8 cellular contexts compared by ENCODE assay signal in genomic region chr16:2467301-2468141, GRCh38. TPM values are rescaled to one million over a fixed set of nuclear protein-coding genes. Genes with fewer than 3 reads are reported as not detected.
DNase-seq lines count a peak whose midpoint lies in the region; ATAC-seq and TF ChIP-seq lines count a peak whose summit lies in the region.

No MANE protein-coding gene starts in this region.

- peak overlapping the region; percentile 59; the same call in 1 of the 2 replicates for H3K4me3 ChIP-seq in GM12865 (ENCODE audit: low read depth, low read length)
- peak overlapping the region; percentile 71 for H3K4me3 ChIP-seq in osteoblast (ENCODE audit: insufficient read depth, low read length)

- H3K9me3 ChIP-seq in osteoblast (ENCODE audit: low read depth, low read length): no peaks in the 10 kb centered on the region

- H3K79me2 ChIP-seq in osteoblast (ENCODE audit: insufficient read depth, low read length): no peaks in the 10 kb centered on the region

- peaks cover 3% of the 10 kb centered on the region for H3K36me3 Mint-ChIP-seq in activated CD8-positive, alpha-beta T cell treated with anti-CD3 and anti-CD28 coated beads, Interleukin-2, amount 10 ng/mL, durations not matched to agents 7 days and 5 days (ENCODE audit: low read depth)

- H3K4me1 Mint-ChIP-seq in activated CD8-positive, alpha-beta T cell treated with anti-CD3 and anti-CD28 coated beads, Interleukin-2, amount 10 ng/mL, durations not matched to agents 7 days and 5 days (ENCODE audit: low read depth): peaks cover 4% of the 10 kb centered on the region

- H3K4me3 Mint-ChIP-seq in activated CD8-positive, alpha-beta T cell treated with anti-CD3 and anti-CD28 coated beads, Interleukin-2, amount 10 ng/mL, durations not matched to agents 7 days and 5 days: no peak overlapping the region

- H3K27ac ChIP-seq in osteoblast (ENCODE audit: low read depth, low read length): no peak overlapping the region

- H2AFZ ChIP-seq in osteoblast (ENCODE audit: low read length): no peak overlapping the region

- CTCF ChIA-PET in activated CD8-positive, alpha-beta T cell treated with anti-CD3 and anti-CD28 coated beads, Interleukin-2, amount 10 ng/mL, durations not matched to agents 7 days and 5 days (lab: Charles Lee): interaction anchor here (3.3 kb wide), 1 partner anchor 34 kb away, joined by 10 read pairs; no protein-coding TSS in a partner anchor

- H3K27me3 ChIP-seq in osteoblast (ENCODE audit: insufficient read depth, low read length): no peaks in the 10 kb centered on the region

- POLR2A ChIA-PET in activated CD8-positive, alpha-beta T cell treated with anti-CD3 and anti-CD28 coated beads, Interleukin-2, amount 10 ng/mL, durations not matched to agents 7 days and 5 days (lab: Charles Lee): no interaction called here

- ATAC-seq in activated CD8-positive, alpha-beta T cell treated with anti-CD3 and anti-CD28 coated beads, Interleukin-2, amount 10 ng/mL, durations not matched to agents 7 days and 5 days: peak; percentile 20
- ATAC-seq in GM18502 (IDR thresholded peaks at IDR 0.05; ENCODE audit: poor library complexity, unreplicated experiment) (no peak), GM21529 (IDR thresholded peaks at IDR 0.05; ENCODE audit: unreplicated experiment) (no peak)

- peaks cover 8% of the 10 kb centered on the region for H3K4me1 ChIP-seq in osteoblast (ENCODE audit: insufficient read depth, low read length)

- DNase-seq in 8988T (peak; percentile 70), GM12865 (ENCODE audit: low read depth) (peak; percentile 63), NCI-H187 (lab: John Stamatoyannopoulos, UW) (peak; percentile 72 to 84), glomerular visceral epithelial cell (ENCODE audit: extremely low spot score) (peak; percentile 61), osteoblast (ENCODE audit: insufficient read length, low spot score, missing footprints) (peak; percentile 100)
- no peak for DNase-seq in activated CD8-positive, alpha-beta T cell treated with anti-CD3 and anti-CD28 coated beads, Interleukin-2, amount 10 ng/mL, durations not matched to agents 7 days and 5 days

- no peak overlapping the region for H3K27ac Mint-ChIP-seq in activated CD8-positive, alpha-beta T cell treated with anti-CD3 and anti-CD28 coated beads, Interleukin-2, amount 10 ng/mL, durations not matched to agents 7 days and 5 days

- H3K9me3 Mint-ChIP-seq in activated CD8-positive, alpha-beta T cell treated with anti-CD3 and anti-CD28 coated beads, Interleukin-2, amount 10 ng/mL, durations not matched to agents 7 days and 5 days (ENCODE audit: insufficient read depth): no peaks in the 10 kb centered on the region

- peaks cover 3% of the 10 kb centered on the region for H4K20me1 ChIP-seq in osteoblast (ENCODE audit: insufficient read depth, low read length)

- no peaks in the 10 kb centered on the region for H3K36me3 ChIP-seq in osteoblast (ENCODE audit: insufficient read depth, low read length)

- peaks cover 31% of the 10 kb centered on the region for H3K27me3 Mint-ChIP-seq in activated CD8-positive, alpha-beta T cell treated with anti-CD3 and anti-CD28 coated beads, Interleukin-2, amount 10 ng/mL, durations not matched to agents 7 days and 5 days (ENCODE audit: low read depth)

- peak; percentile 15 for TF ChIP-seq CTCF in GM12865 (IDR thresholded peaks at IDR 0.05; ENCODE audit: insufficient read depth, low read depth, low read length, missing control alignments)
- no peak for TF ChIP-seq CTCF in osteoblast (IDR thresholded peaks at IDR 0.05; ENCODE audit: extremely low read depth, low read depth, low read length)

- H3K4me2 ChIP-seq in osteoblast (ENCODE audit: insufficient read depth, low read length): peak overlapping the region; percentile 87

RNA-seq across cellular contexts. Expression of gene NTN3, which starts 3.6 kb away (rescaled TPM):
- total RNA-seq in activated CD8-positive, alpha-beta T cell treated with anti-CD3 and anti-CD28 coated beads, Interleukin-2, amount 10 ng/mL, durations not matched to agents 7 days and 5 days: under 1 TPM in 1 of 2 experiments, not detected in 1; 0.10 TPM
- total RNA-seq in osteoblast: under 0.01 and 0.36 TPM in 2 replicates

RNA-seq across cellular contexts. Expression of gene TBC1D24, which starts 7.4 kb away (rescaled TPM):
- total RNA-seq in activated CD8-positive, alpha-beta T cell treated with anti-CD3 and anti-CD28 coated beads, Interleukin-2, amount 10 ng/mL, durations not matched to agents 7 days and 5 days: 10 to 100 TPM; 21.1 to 22.4 TPM
- 15.9 and 16.6 TPM in 2 replicates for total RNA-seq in osteoblast

RNA-seq across cellular contexts. Expression of gene TEDC2, which starts 7.6 kb away (rescaled TPM):
- total RNA-seq in activated CD8-positive, alpha-beta T cell treated with anti-CD3 and anti-CD28 coated beads, Interleukin-2, amount 10 ng/mL, durations not matched to agents 7 days and 5 days: 10 to 100 TPM; 21.6 to 32.9 TPM
- total RNA-seq in osteoblast: 3.5 and 5.1 TPM in 2 replicates

RNA-seq across cellular contexts. Expression of gene CCNF, which starts 38.3 kb away (rescaled TPM):
- 100 to 1,000 TPM; 105 to 110 TPM for total RNA-seq in activated CD8-positive, alpha-beta T cell treated with anti-CD3 and anti-CD28 coated beads, Interleukin-2, amount 10 ng/mL, durations not matched to agents 7 days and 5 days
- 6.9 and 7.4 TPM in 2 replicates for total RNA-seq in osteoblast

RNA-seq across cellular contexts. Expression of gene ATP6V0C, which starts 46.2 kb away (rescaled TPM):
- total RNA-seq in activated CD8-positive, alpha-beta T cell treated with anti-CD3 and anti-CD28 coated beads, Interleukin-2, amount 10 ng/mL, durations not matched to agents 7 days and 5 days: 100 to 1,000 TPM; 105 to 110 TPM
- total RNA-seq in osteoblast: 18.8 and 22.7 TPM in 2 replicates
